In the genomic region with DNA sequence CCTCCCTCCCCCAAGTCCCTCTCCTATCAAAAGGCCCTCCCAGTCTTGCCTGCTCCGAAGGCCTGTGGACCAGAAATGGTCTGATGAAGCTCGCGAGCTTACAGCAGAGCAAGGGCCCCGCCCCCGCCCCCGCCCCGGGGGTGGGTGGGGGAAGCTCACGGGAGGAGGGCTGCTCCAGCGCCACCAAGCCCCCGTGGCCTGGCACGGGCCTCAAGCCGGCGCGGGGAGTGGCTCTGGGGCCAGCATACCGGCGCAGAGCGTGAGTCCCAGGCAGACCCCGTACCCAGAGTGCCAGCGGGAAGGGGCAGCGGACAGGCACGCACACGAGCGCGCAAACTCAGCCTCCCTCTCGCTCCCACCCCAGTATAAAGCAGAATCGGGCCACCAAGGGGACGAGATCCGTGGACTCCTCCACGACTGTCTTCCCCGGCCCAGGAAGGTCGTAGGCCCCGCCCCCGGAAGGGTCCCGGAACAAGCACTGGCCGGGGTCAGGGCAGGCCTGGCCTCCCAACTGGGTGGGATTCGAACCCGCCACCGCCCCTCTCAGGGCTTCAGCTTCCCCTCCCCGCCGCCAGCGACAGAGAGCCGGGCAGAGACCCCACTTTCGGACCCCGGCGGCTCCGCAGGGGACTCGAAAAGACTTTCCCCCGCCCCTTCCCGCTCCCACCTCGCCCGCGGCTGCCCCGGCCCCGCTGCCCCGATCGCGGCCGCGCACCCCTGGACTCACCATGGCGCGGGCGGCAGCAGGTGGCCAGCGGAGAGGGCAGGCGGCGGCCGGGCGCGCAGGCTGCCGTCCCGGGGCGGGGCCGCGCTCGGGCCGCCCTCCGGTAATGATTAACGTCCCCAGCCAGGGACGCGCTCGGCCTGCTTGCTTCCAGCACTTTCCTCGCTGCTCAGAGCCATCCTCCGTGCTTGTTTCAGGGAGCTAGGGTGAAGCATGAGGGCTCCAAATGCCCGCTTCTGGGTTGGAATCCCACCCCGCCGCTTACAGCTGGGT, we compare ENCODE assay signal across 8 cellular contexts. TPM values are rescaled to one million over a fixed set of nuclear protein-coding genes. Genes with fewer than 3 reads are reported as not detected.
DNase-seq lines count a peak whose midpoint lies in the region; ATAC-seq lines count a peak whose summit lies in the region.

A gene (minus strand): TSS at position 762 of the 997 bp plus-strand sequence. CDS start 32 bp downstream, at position 730.

- POLR2A ChIA-PET in activated CD8-positive, alpha-beta memory T cell treated with anti-CD3 and anti-CD28 coated beads for 36 hours (lab: Charles Lee): interaction anchor here (1.1 kb wide), 1 partner anchor 55 kb away, joined by 3 read pairs; no protein-coding TSS in a partner anchor

- H3K4me1 ChIP-seq in endocrine pancreas (ENCODE audit: control insufficient read depth, insufficient read depth, low read length) (no peaks in the 10 kb centered on the region), mesodermal cell (ENCODE audit: control insufficient read depth, insufficient read depth, low read length, poor library complexity, severe bottlenecking) (peaks cover 5% of the 10 kb centered on the region)

- peak within 1 kb of the TSS; percentile 85 for H3K9ac ChIP-seq in endocrine pancreas (ENCODE audit: control insufficient read depth, insufficient read depth, low read length)

- peak within 1 kb of the TSS; percentile 56 for H3K4me3 ChIP-seq in endocrine pancreas (ENCODE audit: control insufficient read depth, insufficient read depth, low read length)
- H3K4me3 ChIP-seq in mesodermal cell (ENCODE audit: extremely low read depth, insufficient read depth, low read length, poor library complexity, severe bottlenecking): peak within 1 kb of the TSS; percentile 52

- peak within 1 kb of the TSS; percentile 77 for H3K27ac ChIP-seq in mesodermal cell (ENCODE audit: low read depth, low read length, severe bottlenecking)

- DNase-seq in A172 (ENCODE audit: low spot score) (peak; percentile 47), NCI-H526 (lab: John Stamatoyannopoulos, UW) (peak; percentile 40 to 78)
- peak; percentile 44 to 62 for DNase-seq in stimulated activated CD8-positive, alpha-beta memory T cell treated with anti-CD3 and anti-CD28 coated beads, Interleukin-15, amount 100 ng/mL, for 4 hours (ENCODE audit: low read depth in 2 of 2)

- ATAC-seq in GM18511 (IDR thresholded peaks at IDR 0.05; ENCODE audit: unreplicated experiment) (peak; percentile 82), HG03039 (IDR thresholded peaks at IDR 0.05; ENCODE audit: unreplicated experiment) (peak; percentile 57)

- H3K36me3 ChIP-seq in endocrine pancreas (ENCODE audit: control insufficient read depth, insufficient read depth, low read length) (peaks cover 2% of the 10 kb centered on the region), mesodermal cell (ENCODE audit: control insufficient read depth, insufficient read depth, low read length) (peaks cover 17% of the 10 kb centered on the region)

- WGBS in mesodermal cell (ENCODE audit: insufficient coverage in 2 of 2), 2 experiments: 1% methylated on average over 57 to 64 of the region's 85 CpGs

- no peaks in the 10 kb centered on the region for H3K9me3 ChIP-seq in endocrine pancreas (ENCODE audit: control insufficient read depth, low read length)
- H3K9me3 ChIP-seq in mesodermal cell (ENCODE audit: control insufficient read depth, low read length): no peaks in the 10 kb centered on the region

- no peaks in the 10 kb centered on the region for H3K27me3 ChIP-seq in endocrine pancreas (ENCODE audit: control insufficient read depth, insufficient read depth, low read length)

- CTCF ChIA-PET in activated CD8-positive, alpha-beta memory T cell treated with anti-CD3 and anti-CD28 coated beads for 36 hours (lab: Charles Lee): interaction anchor here (1.1 to 1.6 kb wide), 6 partner anchors 10 to 428 kb away, joined by 3 to 7 read pairs (median 4); a partner anchor contains a TSS

RNA-seq across cellular contexts. Expression of the gene that starts here (rescaled TPM):
- 86.4 and 95.6 TPM in 2 replicates for total RNA-seq in A172 (2014; rRNA removed; shearing (Covaris generic))
- total RNA-seq in activated CD8-positive, alpha-beta memory T cell treated with anti-CD3 and anti-CD28 coated beads for 36 hours: 10 to 100 TPM; 51.6 to 59.5 TPM
- 32.6 TPM for polyA plus RNA-seq in mesodermal cell (2013, experiment 1 of 2)
- 34.7 TPM for polyA plus RNA-seq in mesodermal cell (2013, experiment 2 of 2)

Comparison
In these comparisons a context has a peak if more than half of its experiments do, and no peak if none do; other contexts are left out.
1. Peak in every context shown above with its lines: DNase-seq, ATAC-seq, H3K4me3 ChIP-seq and H3K27ac ChIP-seq.